In the genomic region with DNA sequence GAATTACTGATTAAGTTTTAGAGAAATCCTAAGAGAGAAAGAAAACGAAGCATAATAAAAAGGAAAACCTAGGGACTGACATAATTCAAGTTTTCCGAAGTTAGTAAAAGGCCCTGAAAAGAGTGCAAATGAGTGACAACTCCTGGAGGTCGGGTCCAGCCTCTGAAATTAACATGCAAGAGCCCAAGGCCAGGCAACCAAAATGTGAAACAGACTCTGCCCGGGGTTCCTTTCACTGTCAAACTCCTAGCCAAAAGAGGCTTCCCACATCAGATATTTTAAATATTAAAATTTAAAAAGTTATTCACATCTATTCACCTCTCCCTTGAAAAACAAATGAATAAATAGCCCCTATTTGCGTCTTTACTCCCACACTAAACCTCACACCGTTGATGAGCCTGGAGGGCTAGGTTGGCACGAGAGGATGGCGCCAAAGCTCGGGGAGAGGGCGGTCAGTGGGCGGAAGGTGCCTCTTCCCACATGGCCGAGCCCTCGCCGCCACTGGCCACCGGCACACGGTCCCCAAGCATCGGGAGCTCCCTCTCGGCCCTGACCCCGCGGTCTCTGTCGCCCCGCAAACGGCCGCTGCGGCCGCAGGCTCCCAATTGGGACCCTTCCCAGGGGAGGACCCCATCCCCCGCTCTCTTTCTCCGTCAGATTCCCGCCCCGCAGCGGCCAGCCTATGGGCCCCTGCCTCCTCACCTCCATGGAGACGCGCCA, we compare ENCODE assay signal across 8 cellular contexts. TPM values are rescaled to one million over a fixed set of nuclear protein-coding genes. Genes with fewer than 3 reads are reported as not detected.
DNase-seq lines count a peak whose midpoint lies in the region; ATAC-seq and TF ChIP-seq lines count a peak whose summit lies in the region.

No MANE protein-coding gene starts in this region.

- H3K27me3 Mint-ChIP-seq in T-cell (no peaks in the 10 kb centered on the region), nephron progenitor cell (ENCODE audit: low read depth, poor library complexity) (peaks cover 22% of the 10 kb centered on the region)

- peaks cover 0 to 28% (median 0%) of the 10 kb centered on the region in 3 donors for H3K36me3 ChIP-seq in esophagus squamous epithelium

- H3K27ac Mint-ChIP-seq in T-cell (peak overlapping the region; percentile 52 to 74), nephron progenitor cell (peak overlapping the region; percentile 77)

- 1 to 2% methylated on average over 13 to 14 of the region's 33 CpGs for WGBS in esophagus squamous epithelium, 2 donors

- peak overlapping the region; percentile 92 to 96 (median 96) for H3K4me3 ChIP-seq in esophagus squamous epithelium

- H3K27me3 ChIP-seq in esophagus squamous epithelium = no peaks in the 10 kb centered on the region

- TF ChIP-seq CTCF in esophagus squamous epithelium (IDR thresholded peaks at IDR 0.05) = no peak
- no peak for TF ChIP-seq CTCF in nephron progenitor cell (IDR thresholded peaks at IDR 0.05)

- CTCF ChIA-PET in T-cell (lab: Charles Lee) = interaction anchor here in 1 of 2 donors (1.0 to 1.5 kb wide), 2 partner anchors 21 to 52 kb away, joined by 3 to 6 read pairs; partner anchors contain the start of gene GTF3C2

- H3K9me3 Mint-ChIP-seq in T-cell = peaks cover 0 to 3% (median 0%) of the 10 kb centered on the region in 3 donors
- peaks cover 9% of the 10 kb centered on the region for H3K9me3 Mint-ChIP-seq in nephron progenitor cell

- peaks cover 12 to 42% (median 20%) of the 10 kb centered on the region in 3 donors for H3K4me1 ChIP-seq in esophagus squamous epithelium

- POLR2A ChIA-PET in T-cell (lab: Charles Lee) = no interaction called here

- intact Hi-C loops in esophagus squamous epithelium (cut with DNase I) = no loop called here

- H3K36me3 Mint-ChIP-seq in T-cell (peaks cover 7% of the 10 kb centered on the region), nephron progenitor cell (ENCODE audit: low read depth) (peaks cover 27% of the 10 kb centered on the region)

- ATAC-seq in GM19328 (IDR thresholded peaks at IDR 0.05; ENCODE audit: unreplicated experiment) (peak; percentile 33), HG03280 (IDR thresholded peaks at IDR 0.05; ENCODE audit: unreplicated experiment) (peak; percentile 16), T-cell (replicated peaks in 1 of 4) (peak in 3 of 4 experiments; percentile 3 to 8 (median 4))

- no peak for TF ChIP-seq POLR2A in esophagus squamous epithelium (IDR thresholded peaks at IDR 0.05)

- no peaks in the 10 kb centered on the region for H3K9me3 ChIP-seq in esophagus squamous epithelium

- peak; percentile 22 for DNase-seq in D341Med (ENCODE audit: low spot score)
- peak in 1 of 34 experiments; percentile 1 for DNase-seq in T-cell
- no peak for DNase-seq in esophagus squamous epithelium (lab: John Stamatoyannopoulos, UW)
- DNase-seq in nephron progenitor cell = peak; percentile 60
- no peak for DNase-seq in HCEC 1CT
- no peak for DNase-seq in NCI-H187 (lab: John Stamatoyannopoulos, UW)

- H3K4me1 Mint-ChIP-seq in T-cell = peaks cover 38 to 43% (median 42%) of the 10 kb centered on the region in 3 donors
- peaks cover 40% of the 10 kb centered on the region for H3K4me1 Mint-ChIP-seq in nephron progenitor cell

- H3K4me3 Mint-ChIP-seq in T-cell (peak overlapping the region; percentile 84 to 89 (median 85)), nephron progenitor cell (peak overlapping the region; percentile 85)

- peak overlapping the region; percentile 88 to 94 (median 90) for H3K27ac ChIP-seq in esophagus squamous epithelium

RNA-seq across cellular contexts. Expression of gene PPM1G, which starts 0.6 kb away (rescaled TPM):
- total RNA-seq in T-cell = 10 to 100 TPM; 40.9 to 65.9 (median 62.4) TPM
- 10 to 100 TPM; 51.9 to 77.1 (median 67.4) TPM for total RNA-seq in esophagus squamous epithelium

RNA-seq across cellular contexts. Expression of gene NRBP1, which starts 19.7 kb away (rescaled TPM):
- total RNA-seq in T-cell (100 to 1,000 TPM in 4 of 5 donors, 10 to 100 TPM in 1; 99.1 to 187 (median 109) TPM), esophagus squamous epithelium (10 to 100 TPM; 66.6 to 89.6 (median 81.5) TPM)

RNA-seq across cellular contexts. Expression of gene ZNF513, which starts 28.2 kb away (rescaled TPM):
- total RNA-seq in T-cell = 10 to 100 TPM; 20.6 to 27.0 (median 21.9) TPM
- total RNA-seq in esophagus squamous epithelium = 10 to 100 TPM in 3 of 4 donors, 1 to 10 TPM in 1; 6.4 to 15.6 (median 12.8) TPM

RNA-seq across cellular contexts. Expression of gene KRTCAP3, which starts 33.4 kb away (rescaled TPM):
- total RNA-seq in T-cell = 10 to 100 TPM; 12.3 to 21.1 (median 19.7) TPM
- total RNA-seq in esophagus squamous epithelium = 10 to 100 TPM in 3 of 4 donors, 1 to 10 TPM in 1; 9.8 to 29.3 (median 19.1) TPM

RNA-seq across cellular contexts. Expression of gene SNX17, which starts 38.3 kb away (rescaled TPM):
- total RNA-seq in T-cell (100 to 1,000 TPM in 3 of 5 donors, 10 to 100 TPM in 2; 77.9 to 130 (median 121) TPM), esophagus squamous epithelium (100 to 1,000 TPM in 1 of 4 donors, 10 to 100 TPM in 3; 53.5 to 106 (median 75.8) TPM)

Comparison
In these comparisons a context has a peak if more than half of its experiments do, and no peak if none do; other contexts are left out.
1. DNase-seq: peak in D341Med (single experiment) and nephron progenitor cell (single experiment); none in esophagus squamous epithelium (single experiment), HCEC 1CT (single experiment) and NCI-H187 (0 of 2).
2. Peak in every context shown above with its lines, with median percentiles within 50 percentile points of each other: ATAC-seq.